13 cellular contexts compared by ENCODE assay signal in genomic region chr3:111582114-111582461, GRCh38. TPM values are rescaled to one million over a fixed set of nuclear protein-coding genes. Genes with fewer than 3 reads are reported as not detected.
DNase-seq lines count a peak whose midpoint lies in the region; ATAC-seq and TF ChIP-seq lines count a peak whose summit lies in the region.
"Had no signal": no experiment of that assay in that cellular context is flagged by ENCODE, and none has a peak within 500 bp of the region (broad histone marks: within the 10 kb centered on the region; RNA-seq: fewer than 3 reads in every experiment).

No MANE protein-coding gene starts in this region.

- H3K9me3 ChIP-seq in fibroblast of lung (ENCODE audit: control insufficient read depth, insufficient read depth, low read depth, low read length) (no peaks in the 10 kb centered on the region), tibial nerve (peaks cover 0 to 1% (median 0%) of the 10 kb centered on the region in 4 donors)

- H3K4me3 ChIP-seq in fibroblast of lung (replicated peaks in 1 of 4; ENCODE audit: control extremely low read depth in 1 of 4, insufficient read depth in 1 of 4, low read depth in 3 of 4, low read length in 4 of 4) (no peak overlapping the region), tibial nerve (no peak overlapping the region)

- no peak overlapping the region for H2AFZ ChIP-seq in fibroblast of lung (ENCODE audit: low read length)

- peak overlapping the region; percentile 37 for H3K4me2 ChIP-seq in fibroblast of lung (ENCODE audit: extremely low read depth, insufficient read depth, low read length)

- POLR2A ChIA-PET in RWPE1 (lab: Yijun Ruan, JAX; ENCODE audit: low non-redundant PET): no interaction called here

- peaks cover 8% of the 10 kb centered on the region for H3K9me3 Mint-ChIP-seq in activated T-cell treated with anti-CD3 and anti-CD28 coated beads, Interleukin-2, amount 50 U/mL, for 4 hours
- H3K9me3 Mint-ChIP-seq in stimulated activated naive CD8-positive, alpha-beta T cell treated with anti-CD3 and anti-CD28 coated beads, Interleukin-15, amount 100 ng/mL, for 72 hours: peaks cover 18 to 25% of the 10 kb centered on the region in 2 donors

- no peak overlapping the region for H3K27ac ChIP-seq in RWPE1
- no peak overlapping the region for H3K27ac ChIP-seq in fibroblast of lung (ENCODE audit: insufficient read depth, low read length)
- no peak overlapping the region for H3K27ac ChIP-seq in tibial nerve

- no peaks in the 10 kb centered on the region for H3K79me2 ChIP-seq in fibroblast of lung (ENCODE audit: control insufficient read depth, insufficient read depth, low read length)

- no peak overlapping the region for H3K27ac Mint-ChIP-seq in stimulated activated naive CD8-positive, alpha-beta T cell treated with anti-CD3 and anti-CD28 coated beads, Interleukin-15, amount 100 ng/mL, for 72 hours

- no peak overlapping the region for H3K4me3 Mint-ChIP-seq in activated T-cell treated with anti-CD3 and anti-CD28 coated beads, Interleukin-2, amount 50 U/mL, for 4 hours
- H3K4me3 Mint-ChIP-seq in stimulated activated naive CD8-positive, alpha-beta T cell treated with anti-CD3 and anti-CD28 coated beads, Interleukin-15, amount 100 ng/mL, for 72 hours: no peak overlapping the region

- peak; percentile 62 to 69 for ATAC-seq in activated T-cell treated with anti-CD3 and anti-CD28 coated beads, Interleukin-2, amount 50 U/mL, for 4 hours
- peak; percentile 41 for ATAC-seq in stimulated activated naive CD8-positive, alpha-beta T cell treated with anti-CD3 and anti-CD28 coated beads, Interleukin-15, amount 100 ng/mL, for 72 hours

- DNase-seq in activated T-cell treated with anti-CD3 and anti-CD28 coated beads, Interleukin-2, amount 50 U/mL, for 4 hours: no peak
- DNase-seq in activated T-cell treated with anti-CD3 and anti-CD28 coated beads, Interleukin-2, amount 50 U/mL, for 48 hours: no peak
- DNase-seq in RWPE1 (ENCODE audit: low spot score) (peak; percentile 88), fibroblast of lung (ENCODE audit: low read depth in 2 of 2) (peak; percentile 34 to 99), SK-N-DZ (ENCODE audit: low spot score) (no peak), NCI-H2081 (lab: John Stamatoyannopoulos, UW) (no peak), tibial nerve (ENCODE audit: low spot score in 2 of 2) (no peak)
- no peak for DNase-seq in stimulated activated naive CD8-positive, alpha-beta T cell treated with anti-CD3 and anti-CD28 coated beads, Interleukin-15, amount 100 ng/mL, for 72 hours
- DNase-seq: activated CD4-positive, alpha-beta T cell treated with anti-CD3 and anti-CD28 coated beads, Interleukin-2, amount 50 U/mL, for 4 hours; Karpas-422; NK-92 treated with Interleukin-12 subunit alpha and Interleukin-12 subunit beta, amount 100 ng/mL, for 24 hours had no signal

- H3K27me3 ChIP-seq in fibroblast of lung (ENCODE audit: control insufficient read depth, insufficient read depth, low read length) (no peaks in the 10 kb centered on the region), tibial nerve (no peaks in the 10 kb centered on the region)

- no peak for TF ChIP-seq CTCF in RWPE1 (conservative IDR thresholded peaks at IDR 0.05; ENCODE audit: low read depth)
- no peak for TF ChIP-seq CTCF in fibroblast of lung (conservative IDR thresholded peaks at IDR 0.05 in 1 of 2, IDR thresholded peaks at IDR 0.05 in 1 of 2; ENCODE audit: low read depth in 1 of 2, low read length in 2 of 2)
- no peak for TF ChIP-seq CTCF in tibial nerve (IDR thresholded peaks at IDR 0.05)

- no peak overlapping the region for H3K9ac ChIP-seq in fibroblast of lung (ENCODE audit: insufficient read depth, low read length)

- peaks cover 77% of the 10 kb centered on the region for H3K36me3 Mint-ChIP-seq in activated T-cell treated with anti-CD3 and anti-CD28 coated beads, Interleukin-2, amount 50 U/mL, for 4 hours (ENCODE audit: insufficient read depth)

- peaks cover 76% of the 10 kb centered on the region for H3K4me1 Mint-ChIP-seq in activated T-cell treated with anti-CD3 and anti-CD28 coated beads, Interleukin-2, amount 50 U/mL, for 4 hours (ENCODE audit: low read depth)
- peaks cover 90% of the 10 kb centered on the region for H3K4me1 Mint-ChIP-seq in stimulated activated naive CD8-positive, alpha-beta T cell treated with anti-CD3 and anti-CD28 coated beads, Interleukin-15, amount 100 ng/mL, for 72 hours

- H4K20me1 ChIP-seq in fibroblast of lung (ENCODE audit: control insufficient read depth, extremely low read depth, insufficient read depth, low read length): no peaks in the 10 kb centered on the region

- no peaks in the 10 kb centered on the region for H3K27me3 Mint-ChIP-seq in activated T-cell treated with anti-CD3 and anti-CD28 coated beads, Interleukin-2, amount 50 U/mL, for 4 hours (ENCODE audit: low read depth)
- no peaks in the 10 kb centered on the region for H3K27me3 Mint-ChIP-seq in stimulated activated naive CD8-positive, alpha-beta T cell treated with anti-CD3 and anti-CD28 coated beads, Interleukin-15, amount 100 ng/mL, for 72 hours

- 56 to 62% methylated on average over 1 of the region's 1 CpG for WGBS in tibial nerve, 2 donors

- H3K4me1 ChIP-seq in fibroblast of lung (ENCODE audit: control insufficient read depth, extremely low read depth, insufficient read depth, low read length): peaks cover 4% of the 10 kb centered on the region
- no peaks in the 10 kb centered on the region for H3K4me1 ChIP-seq in tibial nerve

- TF ChIP-seq EP300 in tibial nerve (IDR thresholded peaks at IDR 0.05): no peak

- TF ChIP-seq POLR2A in tibial nerve (IDR thresholded peaks at IDR 0.05): no peak

- CTCF ChIA-PET in RWPE1 (lab: Yijun Ruan, JAX): interaction anchor here (0.6 kb wide), 1 partner anchor 388 kb away, joined by 4 read pairs; no protein-coding TSS in a partner anchor

- H3K36me3 ChIP-seq in fibroblast of lung (ENCODE audit: control insufficient read depth, insufficient read depth, low read length) (no peaks in the 10 kb centered on the region), tibial nerve (no peaks in the 10 kb centered on the region)

RNA-seq across cellular contexts. Expression of gene ZBED2, which starts 13.1 kb away (rescaled TPM):
- total RNA-seq in activated T-cell treated with anti-CD3 and anti-CD28 coated beads, Interleukin-2, amount 50 U/mL, for 4 hours: 100 to 1,000 TPM; 180 to 336 (median 325) TPM
- total RNA-seq in fibroblast of lung: not detected in 2 replicates
- polyA plus RNA-seq in fibroblast of lung: 0.06 TPM in 1 of 2 replicates, not detected in the other
- not detected in 2 replicates for polyA plus RNA-seq in fibroblast of lung (2012)
- polyA minus RNA-seq in fibroblast of lung (ENCODE audit: low replicate concordance): not detected in 2 replicates
- not detected in 2 replicates for polyA plus RNA-seq in SK-N-DZ (2014; cell fraction: cytosol; rRNA removed)
- not detected in 2 replicates for polyA plus RNA-seq in SK-N-DZ (2014; cell fraction: nucleus; rRNA removed)
- total RNA-seq in tibial nerve: not detected
- total RNA-seq: liver, urinary bladder had no signal
- polyA plus RNA-seq: liver had no signal

RNA-seq across cellular contexts. Expression of gene CD96, which starts 40.1 kb away (rescaled TPM):
- 10 to 100 TPM; 21.4 to 28.3 (median 25.2) TPM for total RNA-seq in activated T-cell treated with anti-CD3 and anti-CD28 coated beads, Interleukin-2, amount 50 U/mL, for 4 hours
- total RNA-seq in fibroblast of lung (under 0.01 TPM in 1 of 2 replicates, not detected in the other), tibial nerve (1 to 10 TPM in 1 of 4 donors, under 1 TPM in 3; under 0.01 to 3.3 (median 0.64) TPM)
- 0.10 TPM in 1 of 2 replicates, not detected in the other for polyA plus RNA-seq in fibroblast of lung
- 0.13 TPM in 1 of 2 replicates, not detected in the other for polyA plus RNA-seq in fibroblast of lung (2012)
- polyA minus RNA-seq in fibroblast of lung (ENCODE audit: low replicate concordance): not detected in 2 replicates
- polyA plus RNA-seq in SK-N-DZ (2014; cell fraction: cytosol; rRNA removed): not detected in 2 replicates
- polyA plus RNA-seq in SK-N-DZ (2014; cell fraction: nucleus; rRNA removed): not detected in 2 replicates

Comparison
In these comparisons a context has a peak if more than half of its experiments do, and no peak if none do; other contexts are left out.
1. DNase-seq: peak in RWPE1 (single experiment) and fibroblast of lung (2 of 2); none in activated T-cell treated with anti-CD3 and anti-CD28 coated beads, Interleukin-2, amount 50 U/mL, for 4 hours (single experiment), activated T-cell treated with anti-CD3 and anti-CD28 coated beads, Interleukin-2, amount 50 U/mL, for 48 hours (0 of 2), stimulated activated naive CD8-positive, alpha-beta T cell treated with anti-CD3 and anti-CD28 coated beads, Interleukin-15, amount 100 ng/mL, for 72 hours (0 of 2), SK-N-DZ (single experiment), NCI-H2081 (0 of 2) and tibial nerve (0 of 2).
2. RNA of gene ZBED2, which starts 13.1 kb away (total RNA-seq): 180 to 336 TPM in activated T-cell treated with anti-CD3 and anti-CD28 coated beads, Interleukin-2, amount 50 U/mL, for 4 hours; not detected in fibroblast of lung and not detected in tibial nerve; every median in the first group is over 100 times any median in the second.
3. RNA of gene CD96, which starts 40.1 kb away (total RNA-seq): 21.4 to 28.3 TPM in activated T-cell treated with anti-CD3 and anti-CD28 coated beads, Interleukin-2, amount 50 U/mL, for 4 hours; under 0.01 to 3.3 TPM in tibial nerve and under 0.01 TPM in fibroblast of lung; every median in the first group is over 4 times any median in the second.